1 cellular context compared by ENCODE assay signal in the genomic region with DNA sequence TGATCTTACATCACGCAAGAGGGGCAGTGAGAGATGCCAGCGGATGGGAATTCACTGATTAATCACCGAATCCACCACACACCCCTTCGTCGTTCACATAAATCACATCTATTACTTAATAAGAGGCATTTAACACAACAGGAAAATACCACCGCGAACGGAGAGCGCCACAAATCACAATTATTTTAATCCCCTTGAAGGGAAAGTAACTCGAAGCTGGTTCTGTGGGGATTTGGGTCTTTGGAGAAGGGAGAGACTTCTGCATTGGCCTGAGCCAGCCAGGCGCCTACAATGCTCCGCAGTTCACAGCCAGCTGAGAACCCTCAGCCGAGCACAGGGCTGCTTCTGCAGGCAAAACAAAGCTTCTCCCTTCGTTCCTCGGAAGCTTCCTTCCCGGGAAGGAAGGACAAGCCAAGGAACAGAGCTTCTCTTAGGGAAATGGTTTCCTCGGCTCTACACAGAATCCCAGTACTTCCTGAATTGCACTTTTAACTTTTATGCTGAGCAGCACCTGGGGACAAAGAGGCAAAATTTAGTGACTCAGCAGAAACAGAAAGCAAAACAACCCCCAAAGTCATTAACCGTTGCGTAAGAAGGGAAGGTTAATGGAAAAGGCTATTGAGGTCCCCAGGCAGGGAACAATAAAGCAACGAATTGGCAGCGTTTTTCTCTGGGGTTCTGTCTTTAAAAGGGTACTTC.
TF ChIP-seq lines count a peak whose summit lies in the region.

Gene LRP1B, minus strand, starts transcription at position 1 of the 699 bp plus-strand sequence. CDS start 287 bp downstream, outside the sequence.

TF ChIP-seq in liver, 16 proteins besides CTCF, POLR2A, EP300 and RAD21 (continued from another document):
- TF ChIP-seq REST (IDR thresholded peaks at IDR 0.05), result no peak
- peak in 1 of 2 donors; percentile 56 for TF ChIP-seq HNF4A (conservative IDR thresholded peaks at IDR 0.05)
- peak in 1 of 2 donors; percentile 65 for TF ChIP-seq RXRA (IDR thresholded peaks at IDR 0.05)
- peak; percentile 18 for TF ChIP-seq FOXA1 (IDR thresholded peaks at IDR 0.05)
- no peak for TF ChIP-seq SP1 (IDR thresholded peaks at IDR 0.05)
- TF ChIP-seq TAF1 (conservative IDR thresholded peaks at IDR 0.05), result no peak
- TF ChIP-seq MAX (IDR thresholded peaks at IDR 0.05), result peak; percentile 28
TF ChIP-seq in liver: peak in this region for 6.
